In genomic region chr9:93725382-93725781, GRCh38 we compare ENCODE assay signal across 26 cellular contexts.
"Had no signal": no experiment of that assay in that cellular context is flagged by ENCODE, and none has a peak within 500 bp of the region (broad histone marks: within the 10 kb centered on the region; RNA-seq: fewer than 3 reads in every experiment).

No MANE protein-coding gene starts in this region.

- H3K9me3 ChIP-seq: SJSA1 had no signal

- H3K4me1 ChIP-seq: SJSA1 had no signal

- H3K36me3 ChIP-seq: SJSA1 had no signal

- H3K27ac ChIP-seq: KMS-11, SJSA1, SK-N-MC had no signal

- H3K4me3 ChIP-seq: SJSA1, SK-N-MC had no signal

- H3K27me3 ChIP-seq: SJSA1 had no signal

- H3K9ac ChIP-seq: KMS-11 had no signal

- H3K4me2 ChIP-seq: KMS-11 had no signal

- ATAC-seq: HepG2 had no signal

- FAIRE-seq: HepG2, RCC 7860 had no signal

- DNase-seq: IMR-90, Kasumi-1, MM.1S, MV-4-11, NCI-H1048, NCI-H1105, NCI-H1417 treated with DMSO at 0.1 percent for 48 hours, NCI-H146, NCI-H1694 treated with DMSO at 0.1 percent for 48 hours, NCI-H1930, NCI-H2081, NCI-H2107, NCI-H2227 treated with DMSO at 0.1 percent for 48 hours, NCI-H446, NCI-H510A, NCI-H524 treated with DMSO at 0.1 percent for 48 hours, NCI-H69, NCI-H774, Right ventricle myocardium superior, RPMI8226, SIG-M5 had no signal
